Comparison of ENCODE assay signal across 20 cellular contexts in the genomic region with DNA sequence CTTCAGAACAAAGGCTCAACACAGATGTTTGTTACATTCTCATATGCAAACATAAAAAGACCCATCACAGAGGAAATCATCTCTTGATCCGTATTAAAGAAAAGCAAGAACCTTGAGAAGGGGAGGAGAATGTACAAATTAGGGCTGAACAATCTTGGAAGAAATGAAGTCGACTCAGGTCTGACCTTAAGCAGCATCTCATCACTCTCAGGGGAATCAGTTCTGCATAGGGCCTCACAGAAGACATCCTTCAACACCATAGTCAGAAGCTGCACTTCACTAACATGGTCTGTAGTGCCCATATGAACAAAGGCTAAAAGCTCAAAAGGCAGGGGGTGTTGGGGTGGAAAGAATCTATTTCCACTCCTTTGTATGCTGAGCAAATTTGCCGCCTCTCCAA. TPM values are rescaled to one million over a fixed set of nuclear protein-coding genes. Genes with fewer than 3 reads are reported as not detected.
A peak's percentile ranks its signal among the peaks of the same experiment; 100 is the strongest.
DNase-seq lines count a peak whose midpoint lies in the region; ATAC-seq, FAIRE-seq and TF ChIP-seq lines count a peak whose summit lies in the region.
"Had no signal": no experiment of that assay in that cellular context is flagged by ENCODE, and none has a peak within 500 bp of the region (broad histone marks: within the 10 kb centered on the region; RNA-seq: fewer than 3 reads in every experiment).

No MANE protein-coding gene starts in this region.

- H3K36me3 ChIP-seq in ascending aorta = no peaks in the 10 kb centered on the region
- H3K36me3 ChIP-seq in mesendoderm (ENCODE audit: control insufficient read depth, insufficient read depth, low read length) = no peaks in the 10 kb centered on the region
- H3K36me3 ChIP-seq: uterus had no signal

- peaks cover 90% of the 10 kb centered on the region for H3K79me2 ChIP-seq in mesendoderm (ENCODE audit: control insufficient read depth, insufficient read depth, low read length)

- H3K56ac ChIP-seq in mesendoderm (ENCODE audit: low read length) = no peak overlapping the region

- DNase-seq in activated naive CD4-positive, alpha-beta T cell treated with anti-CD3 and anti-CD28 coated beads, Interleukin-2, amount 10 ng/mL, durations not matched to agents 7 days and 5 days = no peak
- no peak for DNase-seq in activated naive CD4-positive, alpha-beta T cell treated with anti-CD3 and anti-CD28 coated beads for 36 hours
- DNase-seq in ascending aorta (ENCODE audit: low spot score in 2 of 2) (no peak), mesendoderm (no peak), frontal cortex (ENCODE audit: low spot score in 2 of 2) (no peak), NCI-H446 (lab: John Stamatoyannopoulos, UW) (no peak)
- no peak for DNase-seq in stimulated activated naive CD8-positive, alpha-beta T cell treated with anti-CD3 and anti-CD28 coated beads, Interleukin-15, amount 100 ng/mL, for 72 hours
- DNase-seq: activated CD8-positive, alpha-beta memory T cell treated with anti-CD3 and anti-CD28 coated beads, Interleukin-2, amount 10 ng/mL, durations not matched to agents 7 days and 5 days; activated gamma-delta T cell; brain microvascular endothelial cell; hippocampal formation; KG1; kidney glomerular epithelial cell; NCI-H1092; stimulated activated CD4-positive, alpha-beta T cell treated with anti-CD3 and anti-CD28 coated beads, Interleukin-12 subunit alpha, Interleukin-12 subunit beta, amount 100 ng/mL, for 4 hours; uterus had no signal

- H3K79me1 ChIP-seq in mesendoderm (ENCODE audit: low read length) = peaks cover 4% of the 10 kb centered on the region

- no peaks in the 10 kb centered on the region for H3K9me3 Mint-ChIP-seq in activated naive CD4-positive, alpha-beta T cell treated with anti-CD3 and anti-CD28 coated beads, Interleukin-2, amount 10 ng/mL, durations not matched to agents 7 days and 5 days
- no peaks in the 10 kb centered on the region for H3K9me3 Mint-ChIP-seq in activated naive CD4-positive, alpha-beta T cell treated with anti-CD3 and anti-CD28 coated beads for 36 hours
- no peaks in the 10 kb centered on the region for H3K9me3 Mint-ChIP-seq in stimulated activated naive CD8-positive, alpha-beta T cell treated with anti-CD3 and anti-CD28 coated beads, Interleukin-15, amount 100 ng/mL, for 72 hours
- H3K9me3 Mint-ChIP-seq: dendritic cell treated with granulocyte-macrophage colony-stimulating factor and Interleukin-4, amounts not matched to agents 40 ng/mL and 50 ng/mL, for 4 days had no signal

- peak overlapping the region; percentile 62 for H3K18ac ChIP-seq in mesendoderm (ENCODE audit: low read length)

- intact Hi-C loops in activated naive CD4-positive, alpha-beta T cell treated with anti-CD3 and anti-CD28 coated beads for 36 hours (cut with micrococcal nuclease) = no loop called here
- intact Hi-C loops in ascending aorta (cut with DNase I) = no loop called here

- H3K23ac ChIP-seq in mesendoderm (ENCODE audit: low read length) = no peak overlapping the region

- CTCF ChIA-PET in activated naive CD4-positive, alpha-beta T cell treated with anti-CD3 and anti-CD28 coated beads, Interleukin-2, amount 10 ng/mL, durations not matched to agents 7 days and 5 days (lab: Charles Lee) = interaction anchor here (1.3 to 3.1 kb wide), 3 partner anchors 10 to 107 kb away, joined by 3 to 15 read pairs (median 8); a partner anchor contains a TSS
- CTCF ChIA-PET in activated naive CD4-positive, alpha-beta T cell treated with anti-CD3 and anti-CD28 coated beads for 36 hours (lab: Charles Lee) = interaction anchor here (0.6 to 2.2 kb wide), 4 partner anchors 11 to 1311 kb away, joined by 3 to 9 read pairs (median 4); a partner anchor contains a TSS

- TF ChIP-seq CTCF in ascending aorta (IDR thresholded peaks at IDR 0.05) = no peak

- H3K27me3 ChIP-seq in ascending aorta (no peaks in the 10 kb centered on the region), mesendoderm (ENCODE audit: insufficient read depth, low read length, poor library complexity) (no peaks in the 10 kb centered on the region)
- H3K27me3 ChIP-seq: brain microvascular endothelial cell, uterus had no signal

- H3K4me3 Mint-ChIP-seq in activated naive CD4-positive, alpha-beta T cell treated with anti-CD3 and anti-CD28 coated beads, Interleukin-2, amount 10 ng/mL, durations not matched to agents 7 days and 5 days = no peak overlapping the region
- H3K4me3 Mint-ChIP-seq in activated naive CD4-positive, alpha-beta T cell treated with anti-CD3 and anti-CD28 coated beads for 36 hours = no peak overlapping the region
- peak overlapping the region in 1 of 2 donors; percentile 10 for H3K4me3 Mint-ChIP-seq in stimulated activated naive CD8-positive, alpha-beta T cell treated with anti-CD3 and anti-CD28 coated beads, Interleukin-15, amount 100 ng/mL, for 72 hours
- H3K4me3 Mint-ChIP-seq: activated CD8-positive, alpha-beta memory T cell treated with anti-CD3 and anti-CD28 coated beads, Interleukin-2, amount 10 ng/mL, durations not matched to agents 7 days and 5 days; dendritic cell treated with granulocyte-macrophage colony-stimulating factor and Interleukin-4, amounts not matched to agents 40 ng/mL and 50 ng/mL, for 4 days had no signal

- no peak overlapping the region for H3K9ac ChIP-seq in mesendoderm (ENCODE audit: low read length)

- H2BK5ac ChIP-seq in mesendoderm (ENCODE audit: low read length) = no peak overlapping the region

- H3K9me3 ChIP-seq in ascending aorta = no peaks in the 10 kb centered on the region
- H3K9me3 ChIP-seq: uterus had no signal

- peak overlapping the region; percentile 8 for H3K27ac Mint-ChIP-seq in activated naive CD4-positive, alpha-beta T cell treated with anti-CD3 and anti-CD28 coated beads, Interleukin-2, amount 10 ng/mL, durations not matched to agents 7 days and 5 days
- H3K27ac Mint-ChIP-seq in activated naive CD4-positive, alpha-beta T cell treated with anti-CD3 and anti-CD28 coated beads for 36 hours = no peak overlapping the region
- H3K27ac Mint-ChIP-seq in stimulated activated naive CD8-positive, alpha-beta T cell treated with anti-CD3 and anti-CD28 coated beads, Interleukin-15, amount 100 ng/mL, for 72 hours = no peak overlapping the region
- H3K27ac Mint-ChIP-seq: activated CD8-positive, alpha-beta memory T cell treated with anti-CD3 and anti-CD28 coated beads, Interleukin-2, amount 10 ng/mL, durations not matched to agents 7 days and 5 days; progenitor cell of endocrine pancreas had no signal

- H2BK15ac ChIP-seq in mesendoderm (replicated peaks; ENCODE audit: low read depth) = peak overlapping the region; percentile 46

- no peak overlapping the region for H2AK5ac ChIP-seq in mesendoderm (ENCODE audit: low read length)

- no CpG with 5 or more reads among the region's 3 CpGs for WGBS in mesendoderm (ENCODE audit: extremely low coverage, insufficient coverage, low lambda C conversion rate)

- peaks cover 29 to 90% of the 10 kb centered on the region in 2 donors for H3K4me1 ChIP-seq in ascending aorta
- H3K4me1 ChIP-seq in mesendoderm (ENCODE audit: control insufficient read depth, low read depth, low read length) = peaks cover 33% of the 10 kb centered on the region

- H4K8ac ChIP-seq in mesendoderm (ENCODE audit: low read depth, low read length) = no peak overlapping the region

- H3K4me2 ChIP-seq in mesendoderm (ENCODE audit: low read length) = no peak overlapping the region

- H3K4me3 ChIP-seq in ascending aorta (no peak overlapping the region), mesendoderm (ENCODE audit: low read length) (no peak overlapping the region)
- H3K4me3 ChIP-seq: uterus had no signal

- no peak overlapping the region for H4K5ac ChIP-seq in mesendoderm (ENCODE audit: low read length)

- H3K36me3 Mint-ChIP-seq in activated naive CD4-positive, alpha-beta T cell treated with anti-CD3 and anti-CD28 coated beads, Interleukin-2, amount 10 ng/mL, durations not matched to agents 7 days and 5 days = peaks cover 77% of the 10 kb centered on the region
- H3K36me3 Mint-ChIP-seq in activated naive CD4-positive, alpha-beta T cell treated with anti-CD3 and anti-CD28 coated beads for 36 hours (ENCODE audit: low read depth) = no peaks in the 10 kb centered on the region

- H3K27ac ChIP-seq in ascending aorta = peak overlapping the region; percentile 55 to 96
- H3K27ac ChIP-seq in mesendoderm (ENCODE audit: low read depth, low read length) = peak overlapping the region; percentile 43
- H3K27ac ChIP-seq: brain microvascular endothelial cell, VCaP had no signal

- H3K4ac ChIP-seq in mesendoderm (ENCODE audit: low read depth, low read length) = no peak overlapping the region

- H3K27me3 Mint-ChIP-seq in activated naive CD4-positive, alpha-beta T cell treated with anti-CD3 and anti-CD28 coated beads, Interleukin-2, amount 10 ng/mL, durations not matched to agents 7 days and 5 days = no peaks in the 10 kb centered on the region
- H3K27me3 Mint-ChIP-seq in activated naive CD4-positive, alpha-beta T cell treated with anti-CD3 and anti-CD28 coated beads for 36 hours (ENCODE audit: low read depth) = no peaks in the 10 kb centered on the region
- H3K27me3 Mint-ChIP-seq in stimulated activated naive CD8-positive, alpha-beta T cell treated with anti-CD3 and anti-CD28 coated beads, Interleukin-15, amount 100 ng/mL, for 72 hours = no peaks in the 10 kb centered on the region
- H3K27me3 Mint-ChIP-seq: dendritic cell treated with granulocyte-macrophage colony-stimulating factor and Interleukin-4, amounts not matched to agents 40 ng/mL and 50 ng/mL, for 4 days; progenitor cell of endocrine pancreas had no signal

- no peak for FAIRE-seq in frontal cortex (lab: Jason Lieb, UNC)

- ATAC-seq in stimulated activated naive CD8-positive, alpha-beta T cell treated with anti-CD3 and anti-CD28 coated beads, Interleukin-15, amount 100 ng/mL, for 72 hours = peak; percentile 41
- ATAC-seq in HG03097 (IDR thresholded peaks at IDR 0.05; ENCODE audit: low FRiP score, unreplicated experiment) = no peak
- ATAC-seq: activated CD8-positive, alpha-beta memory T cell treated with anti-CD3 and anti-CD28 coated beads, Interleukin-2, amount 10 ng/mL, durations not matched to agents 7 days and 5 days had no signal

- H2BK120ac ChIP-seq in mesendoderm (ENCODE audit: low read depth, low read length) = no peak overlapping the region

- peaks cover 95% of the 10 kb centered on the region for H3K4me1 Mint-ChIP-seq in activated naive CD4-positive, alpha-beta T cell treated with anti-CD3 and anti-CD28 coated beads, Interleukin-2, amount 10 ng/mL, durations not matched to agents 7 days and 5 days
- peaks cover 84% of the 10 kb centered on the region for H3K4me1 Mint-ChIP-seq in activated naive CD4-positive, alpha-beta T cell treated with anti-CD3 and anti-CD28 coated beads for 36 hours (ENCODE audit: low read depth)
- peaks cover 90% of the 10 kb centered on the region for H3K4me1 Mint-ChIP-seq in stimulated activated naive CD8-positive, alpha-beta T cell treated with anti-CD3 and anti-CD28 coated beads, Interleukin-15, amount 100 ng/mL, for 72 hours

RNA-seq across cellular contexts. Expression of a gene that starts 10.2 kb away (rescaled TPM):
- total RNA-seq in activated naive CD4-positive, alpha-beta T cell treated with anti-CD3 and anti-CD28 coated beads for 36 hours = 10 to 100 TPM; 30.1 to 32.2 TPM
- total RNA-seq in ascending aorta = 17.0 TPM
- polyA plus RNA-seq in mesendoderm (2013, experiment 1 of 2) = 44.5 TPM
- 41.8 TPM for polyA plus RNA-seq in mesendoderm (2013, experiment 2 of 2)
- 52.6 TPM for total RNA-seq in frontal cortex
